16 cellular contexts compared by ENCODE assay signal in the genomic region with DNA sequence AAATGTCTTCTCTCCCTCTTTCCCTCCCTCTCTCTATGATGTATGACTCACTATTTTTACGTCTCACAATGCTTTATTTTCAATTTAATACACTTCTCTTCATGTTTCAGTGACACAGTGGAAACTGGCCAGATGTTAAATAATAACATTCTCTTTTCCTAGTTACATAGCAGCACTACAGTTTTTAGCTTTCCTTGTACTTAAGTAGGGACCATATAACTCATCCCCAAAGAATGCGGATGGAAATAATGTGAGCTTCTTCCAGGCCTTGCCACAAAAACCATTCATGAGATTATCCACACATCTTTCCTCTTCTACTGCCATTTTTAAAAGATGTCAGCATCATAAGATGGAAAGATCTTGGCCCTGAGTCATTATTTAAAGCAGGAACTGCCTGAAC.
DNase-seq lines count a peak whose midpoint lies in the region; ATAC-seq and TF ChIP-seq lines count a peak whose summit lies in the region.
"Had no signal": no experiment of that assay in that cellular context is flagged by ENCODE, and none has a peak within 500 bp of the region (broad histone marks: within the 10 kb centered on the region; RNA-seq: fewer than 3 reads in every experiment).

No MANE protein-coding gene starts in this region.

- no peak for ATAC-seq in HG02981 (IDR thresholded peaks at IDR 0.05; ENCODE audit: unreplicated experiment)

- H3K36me3 ChIP-seq in mesodermal cell (ENCODE audit: control insufficient read depth, insufficient read depth, low read length) = no peaks in the 10 kb centered on the region
- H3K36me3 ChIP-seq: BLaER1, vagina had no signal

- peaks cover 9% of the 10 kb centered on the region for H3K4me1 ChIP-seq in mesodermal cell (ENCODE audit: control insufficient read depth, insufficient read depth, low read length, poor library complexity, severe bottlenecking)
- H3K4me1 ChIP-seq: BLaER1, parathyroid adenoma, vagina had no signal

- DNase-seq in AG10803 (ENCODE audit: low read depth) = peak; percentile 92
- DNase-seq in M059J (ENCODE audit: low read depth) = peak; percentile 8
- DNase-seq in dedifferentiated amniotic fluid mesenchymal stem cell (ENCODE audit: extremely low spot score) = peak; percentile 90
- no peak for DNase-seq in inferior parietal cortex (ENCODE audit: extremely low spot score)
- DNase-seq in SW 1271 (lab: John Stamatoyannopoulos, UW) = no peak
- no peak for DNase-seq in activated CD4-positive, alpha-beta T cell treated with anti-CD3 and anti-CD28 coated beads, Interleukin-2, amount 50 U/mL, for 1 hour
- DNase-seq: activated CD4-positive, CD25-positive, alpha-beta regulatory T cell; NCI-H1694 treated with DMSO at 0.1 percent for 48 hours; NK-92 treated with Interleukin-12 subunit alpha and Interleukin-12 subunit beta, amount 100 ng/mL, for 24 hours; stimulated activated CD4-positive, alpha-beta T cell treated with anti-CD3 and anti-CD28 coated beads, Interleukin-2, amount 100 ng/mL, for 24 hours had no signal

- H3K27ac ChIP-seq in mesodermal cell (ENCODE audit: low read depth, low read length, severe bottlenecking) = peak overlapping the region; percentile 10
- H3K27ac ChIP-seq: BLaER1, parathyroid adenoma, SK-N-MC, vagina had no signal

- 67% methylated on average over 1 of the region's 2 CpGs; no CpG with 5 or more reads in 1 of the 2 experiments for WGBS in mesodermal cell (ENCODE audit: insufficient coverage in 2 of 2), 2 experiments

- no peaks in the 10 kb centered on the region for H3K9me3 ChIP-seq in mesodermal cell (ENCODE audit: control insufficient read depth, low read length)
- H3K9me3 ChIP-seq: BLaER1, vagina had no signal

- H3K4me3 ChIP-seq in AG10803 (ENCODE audit: low read length) = no peak overlapping the region
- H3K4me3 ChIP-seq in mesodermal cell (ENCODE audit: extremely low read depth, insufficient read depth, low read length, poor library complexity, severe bottlenecking) = no peak overlapping the region
- H3K4me3 ChIP-seq: BLaER1, SK-N-MC, vagina had no signal

- no peak for TF ChIP-seq CTCF in AG10803 (conservative IDR thresholded peaks at IDR 0.05; ENCODE audit: low read length)

Comparison
In these comparisons a context has a peak if more than half of its experiments do, and no peak if none do; other contexts are left out.
1. DNase-seq: peak in AG10803 (single experiment), M059J (single experiment) and dedifferentiated amniotic fluid mesenchymal stem cell (single experiment); none in inferior parietal cortex (single experiment), SW 1271 (0 of 2) and activated CD4-positive, alpha-beta T cell treated with anti-CD3 and anti-CD28 coated beads, Interleukin-2, amount 50 U/mL, for 1 hour (single experiment).